Comparison of ENCODE assay signal across 1 cellular context in the genomic region with DNA sequence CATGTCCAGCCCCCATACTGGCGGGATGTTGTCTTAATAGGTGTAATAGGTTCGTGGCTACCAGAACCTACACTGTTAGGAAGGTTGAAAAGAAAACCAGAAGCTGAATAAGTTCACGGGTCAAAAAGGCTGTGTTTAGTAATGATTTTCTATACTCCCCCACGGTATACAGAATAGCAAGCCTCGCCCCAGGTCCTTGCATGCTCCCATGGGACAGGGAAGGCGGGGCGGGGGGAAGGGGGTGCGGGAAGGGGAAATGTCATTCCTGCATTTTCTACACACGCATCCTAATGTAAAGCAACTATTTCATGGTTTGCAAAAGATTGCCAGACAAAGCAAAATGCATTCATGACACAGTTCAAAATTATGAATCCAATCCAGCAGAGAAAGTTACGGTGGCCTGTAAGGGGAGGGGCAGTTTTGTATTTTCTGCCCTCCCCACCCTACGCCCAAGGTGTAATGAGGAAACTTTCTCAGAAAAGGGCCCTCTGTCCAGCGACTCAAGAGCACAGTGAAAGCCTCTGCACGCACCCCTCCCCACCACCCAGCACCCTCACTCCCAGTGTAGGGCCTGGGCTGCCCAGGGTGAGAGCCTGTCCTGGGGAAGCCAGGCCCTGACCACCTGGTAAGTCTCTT.
TF ChIP-seq lines count a peak whose summit lies in the region.

No MANE protein-coding gene starts in this region.

TF ChIP-seq in GM23338, 12 proteins besides CTCF, POLR2A, EP300 and RAD21 (continued from another document):
- no peak for TF ChIP-seq REST (IDR thresholded peaks at IDR 0.05; ENCODE audit: unreplicated experiment)
- TF ChIP-seq ZNF462 (CRISPR knock-in tag; IDR thresholded peaks at IDR 0.05) = no peak
- no peak for TF ChIP-seq EZH2phosphoT487 (IDR thresholded peaks at IDR 0.05; ENCODE audit: unreplicated experiment)
TF ChIP-seq in GM23338: peak in this region for 0.
